ENCODE assay signal across 11 cellular contexts in the genomic region with DNA sequence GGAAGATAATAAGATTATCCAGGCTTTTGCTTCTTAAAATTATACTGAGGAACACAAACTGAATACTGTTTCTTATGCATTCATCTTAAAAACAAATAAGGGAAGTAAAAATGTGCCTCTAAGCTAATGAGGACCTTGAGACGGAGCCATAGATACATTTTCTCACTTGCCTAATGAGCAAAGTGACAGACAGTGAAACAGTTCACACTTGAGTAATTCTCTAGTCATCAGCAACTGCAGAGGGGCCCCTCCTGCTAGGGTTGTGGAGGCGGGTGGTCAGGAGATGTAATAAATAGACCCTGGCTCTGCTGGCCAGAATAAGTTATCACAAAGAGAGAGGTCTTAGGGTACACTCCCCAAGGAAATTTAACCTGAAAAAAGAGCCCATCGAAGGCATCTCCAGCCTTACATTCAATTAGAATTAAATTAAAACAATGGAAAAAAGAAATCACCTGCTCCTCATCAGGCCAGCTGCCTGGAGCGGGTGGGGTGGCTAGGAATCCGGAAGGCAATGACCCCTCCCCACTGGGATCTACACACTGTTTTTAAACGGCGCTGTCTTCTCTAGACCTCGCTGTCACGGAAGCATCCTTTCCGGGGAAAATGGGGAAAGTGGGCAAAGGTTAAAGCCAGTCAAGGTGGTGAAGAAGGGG. TPM values are rescaled to one million over a fixed set of nuclear protein-coding genes. Genes with fewer than 3 reads are reported as not detected.
DNase-seq lines count a peak whose midpoint lies in the region; ATAC-seq and TF ChIP-seq lines count a peak whose summit lies in the region.
"Had no signal": no experiment of that assay in that cellular context is flagged by ENCODE, and none has a peak within 500 bp of the region (broad histone marks: within the 10 kb centered on the region; RNA-seq: fewer than 3 reads in every experiment).

No MANE protein-coding gene starts in this region.

- H3K4me3 Mint-ChIP-seq in neural progenitor cell: peak overlapping the region; percentile 46
- H3K4me3 Mint-ChIP-seq in immature natural killer cell: no peak overlapping the region
- H3K4me3 Mint-ChIP-seq: activated CD8-positive, alpha-beta T cell treated with anti-CD3 and anti-CD28 coated beads, Interleukin-2, amount 10 ng/mL, durations not matched to agents 7 days and 5 days had no signal

- H3K79me2 ChIP-seq in neural progenitor cell (ENCODE audit: low read depth): no peaks in the 10 kb centered on the region
- H3K79me2 ChIP-seq: hepatocyte had no signal

- peak overlapping the region; percentile 24 for H3K4me2 ChIP-seq in neural progenitor cell
- H3K4me2 ChIP-seq: hepatocyte had no signal

- H3K27ac ChIP-seq in neural progenitor cell (no peak overlapping the region), substantia nigra (ENCODE audit: low read depth, low read length, poor library complexity, severe bottlenecking) (no peak overlapping the region)
- H3K27ac ChIP-seq: hepatocyte had no signal

- H3K36me3 ChIP-seq in neural progenitor cell: no peaks in the 10 kb centered on the region
- H3K36me3 ChIP-seq: Peyer's patch had no signal

- H3K4me3 ChIP-seq in neural progenitor cell: no peak overlapping the region
- H3K4me3 ChIP-seq: hepatocyte, Peyer's patch had no signal

- no peaks in the 10 kb centered on the region for H3K9me3 Mint-ChIP-seq in neural progenitor cell
- H3K9me3 Mint-ChIP-seq in immature natural killer cell: no peaks in the 10 kb centered on the region

- no peaks in the 10 kb centered on the region for H3K27me3 ChIP-seq in neural progenitor cell
- H3K27me3 ChIP-seq: hepatocyte, Peyer's patch had no signal

- DNase-seq in neural progenitor cell (ENCODE audit: low spot score): no peak
- DNase-seq in hippocampal formation (lab: John Stamatoyannopoulos, UW): no peak
- no peak for DNase-seq in substantia nigra (lab: John Stamatoyannopoulos, UW)
- no peak for DNase-seq in immature natural killer cell
- no peak for DNase-seq in NCI-H2029 (lab: John Stamatoyannopoulos, UW)
- DNase-seq: activated CD8-positive, alpha-beta T cell treated with anti-CD3 and anti-CD28 coated beads, Interleukin-2, amount 10 ng/mL, durations not matched to agents 7 days and 5 days had no signal

- H3K4me1 ChIP-seq in neural progenitor cell: peaks cover 21% of the 10 kb centered on the region

- H3K9me3 ChIP-seq in neural progenitor cell (ENCODE audit: low read depth): no peaks in the 10 kb centered on the region
- H3K9me3 ChIP-seq: Peyer's patch had no signal

- H3K4me1 Mint-ChIP-seq in neural progenitor cell (peaks cover 33% of the 10 kb centered on the region), immature natural killer cell (peaks cover 0 to 4% of the 10 kb centered on the region in 2 donors)

- H3K9ac ChIP-seq in neural progenitor cell: no peak overlapping the region

- no peak for TF ChIP-seq CTCF in neural progenitor cell (IDR thresholded peaks at IDR 0.05)

- H3K27me3 Mint-ChIP-seq in neural progenitor cell (ENCODE audit: insufficient read depth, low read depth): no peaks in the 10 kb centered on the region
- H3K27me3 Mint-ChIP-seq in immature natural killer cell (ENCODE audit: low read depth in 3 of 3): peaks cover 0 to 12% (median 0%) of the 10 kb centered on the region in 3 donors

- H3K27ac Mint-ChIP-seq in neural progenitor cell (peak overlapping the region; percentile 28), immature natural killer cell (no peak overlapping the region)
- H3K27ac Mint-ChIP-seq: activated CD8-positive, alpha-beta T cell treated with anti-CD3 and anti-CD28 coated beads, Interleukin-2, amount 10 ng/mL, durations not matched to agents 7 days and 5 days had no signal

- ATAC-seq in GM18907 (IDR thresholded peaks at IDR 0.05; ENCODE audit: unreplicated experiment): peak; percentile 78
- ATAC-seq in HG02610 (IDR thresholded peaks at IDR 0.05; ENCODE audit: unreplicated experiment): peak; percentile 85
- peak; percentile 71 for ATAC-seq in HG03521 (IDR thresholded peaks at IDR 0.05; ENCODE audit: unreplicated experiment)
- ATAC-seq: activated CD8-positive, alpha-beta T cell treated with anti-CD3 and anti-CD28 coated beads, Interleukin-2, amount 10 ng/mL, durations not matched to agents 7 days and 5 days had no signal

- no peak overlapping the region for H2AFZ ChIP-seq in neural progenitor cell (replicated peaks)
- H2AFZ ChIP-seq: hepatocyte had no signal

- H3F3A ChIP-seq in neural progenitor cell (ENCODE audit: low read depth): no peaks in the 10 kb centered on the region

- no peaks in the 10 kb centered on the region for H4K20me1 ChIP-seq in neural progenitor cell (ENCODE audit: low read depth)

- no peaks in the 10 kb centered on the region for H3K36me3 Mint-ChIP-seq in neural progenitor cell
- no peaks in the 10 kb centered on the region for H3K36me3 Mint-ChIP-seq in immature natural killer cell

RNA-seq across cellular contexts. Expression of a gene that starts 32.6 kb away (rescaled TPM):
- total RNA-seq in neural progenitor cell (ENCODE audit: low replicate concordance): 22.7 and 32.2 TPM in 2 replicates
- 10 to 100 TPM; 15.9 to 19.8 (median 19.1) TPM for polyA plus RNA-seq in immature natural killer cell

RNA-seq across cellular contexts. Expression of a gene that starts 41.8 kb away (rescaled TPM):
- 17.2 and 21.0 TPM in 2 replicates for total RNA-seq in neural progenitor cell (ENCODE audit: low replicate concordance)
- polyA plus RNA-seq in immature natural killer cell: 1 to 10 TPM; 3.0 to 7.7 (median 4.2) TPM
